ENCODE assay signal across 25 cellular contexts in the genomic region with DNA sequence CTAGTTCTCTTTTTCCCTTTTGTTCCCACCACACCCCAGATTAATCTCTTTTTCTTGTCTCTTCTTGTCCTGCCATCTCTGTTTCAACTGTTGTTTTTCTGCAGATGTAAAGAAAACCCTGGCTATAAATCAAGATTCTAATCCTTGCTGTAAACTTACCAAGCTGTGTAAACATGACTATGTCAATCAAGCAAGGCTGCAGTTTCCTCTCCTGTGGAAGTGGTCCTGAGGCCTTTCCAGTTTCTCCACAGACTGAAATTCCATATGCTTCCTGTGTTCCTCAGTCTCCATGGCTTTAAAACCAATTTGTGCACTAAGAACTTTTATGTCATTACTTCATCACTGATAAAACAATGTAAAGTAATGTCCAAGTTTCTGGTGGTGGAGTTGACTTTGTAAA.
A peak's percentile ranks its signal among the peaks of the same experiment; 100 is the strongest.
DNase-seq lines count a peak whose midpoint lies in the region; ATAC-seq and TF ChIP-seq lines count a peak whose summit lies in the region.
"Had no signal": no experiment of that assay in that cellular context is flagged by ENCODE, and none has a peak within 500 bp of the region (broad histone marks: within the 10 kb centered on the region; RNA-seq: fewer than 3 reads in every experiment).

No MANE protein-coding gene starts in this region.

- no peaks in the 10 kb centered on the region for H3K4me1 ChIP-seq in gastroesophageal sphincter
- H3K4me1 ChIP-seq in esophagus muscularis mucosa: no peaks in the 10 kb centered on the region
- H3K4me1 ChIP-seq: breast epithelium, left ventricle myocardium inferior, right lobe of liver, stomach had no signal

- TF ChIP-seq EP300 in gastroesophageal sphincter (IDR thresholded peaks at IDR 0.05) (no peak), esophagus muscularis mucosa (IDR thresholded peaks at IDR 0.05) (no peak)

- intact Hi-C loops in esophagus muscularis mucosa (cut with DNase I): no loop called here

- peak; percentile 48 for DNase-seq in COLO668 (lab: John Stamatoyannopoulos, UW; ENCODE audit: unreplicated experiment)
- DNase-seq in LNCaP clone FGC (ENCODE audit: low read depth): peak; percentile 77
- peak; percentile 64 for DNase-seq in NCI-H774 (lab: John Stamatoyannopoulos, UW)
- DNase-seq in dedifferentiated amniotic fluid mesenchymal stem cell (ENCODE audit: extremely low spot score): peak; percentile 18
- no peak for DNase-seq in NCI-H1694 treated with DMSO at 0.1 percent for 48 hours (lab: John Stamatoyannopoulos, UW)
- DNase-seq in NCI-H2196 (lab: John Stamatoyannopoulos, UW; ENCODE audit: unreplicated experiment): no peak
- no peak for DNase-seq in esophagus muscularis mucosa (ENCODE audit: extremely low spot score)
- DNase-seq: activated CD4-positive, alpha-beta T cell treated with anti-CD3 and anti-CD28 coated beads, Interleukin-2, amount 10 ng/mL, durations not matched to agents 24 days and 14 days; AML-193; CD4-positive, CD25-positive, alpha-beta regulatory T cell; islet precursor cell; left ventricle myocardium inferior; mesenchymal stem cell; NCI-H1694; NCI-H2171 treated with DMSO at 0.1 percent for 48 hours; NCI-H524 treated with DMSO at 0.1 percent for 48 hours; right lobe of liver; stimulated activated CD4-positive, alpha-beta T cell treated with anti-CD3 and anti-CD28 coated beads, Interleukin-2, amount 100 ng/mL, for 48 hours; stomach; T1000; WERI-Rb-1 had no signal

- TF ChIP-seq POLR2A in gastroesophageal sphincter (IDR thresholded peaks at IDR 0.05) (no peak), esophagus muscularis mucosa (IDR thresholded peaks at IDR 0.05; ENCODE audit: low read depth) (no peak)

- no peaks in the 10 kb centered on the region for H3K27me3 ChIP-seq in gastroesophageal sphincter
- no peaks in the 10 kb centered on the region for H3K27me3 ChIP-seq in esophagus muscularis mucosa
- H3K27me3 ChIP-seq: breast epithelium, right lobe of liver, stomach had no signal

- no peak for TF ChIP-seq CTCF in LNCaP clone FGC (IDR thresholded peaks at IDR 0.05; ENCODE audit: control insufficient read depth, extremely low read depth, insufficient read depth)
- no peak for TF ChIP-seq CTCF in gastroesophageal sphincter (IDR thresholded peaks at IDR 0.05)
- no peak for TF ChIP-seq CTCF in esophagus muscularis mucosa (IDR thresholded peaks at IDR 0.05)

- H3K36me3 ChIP-seq in gastroesophageal sphincter: no peaks in the 10 kb centered on the region
- no peaks in the 10 kb centered on the region for H3K36me3 ChIP-seq in esophagus muscularis mucosa
- H3K36me3 ChIP-seq: breast epithelium, left ventricle myocardium inferior, right lobe of liver, stomach, WERI-Rb-1 had no signal

- no peak overlapping the region for H3K27ac ChIP-seq in gastroesophageal sphincter
- no peak overlapping the region for H3K27ac ChIP-seq in esophagus muscularis mucosa (replicated peaks in 1 of 4)
- H3K27ac ChIP-seq: breast epithelium, epithelial cell of prostate, left ventricle myocardium inferior, right lobe of liver, stomach, WERI-Rb-1 had no signal

- H3K9me3 ChIP-seq in gastroesophageal sphincter (peaks cover 0 to 7% (median 0%) of the 10 kb centered on the region in 3 donors), esophagus muscularis mucosa (peaks cover 0 to 8% (median 0%) of the 10 kb centered on the region in 4 donors)
- H3K9me3 ChIP-seq: breast epithelium, right lobe of liver, stomach had no signal

- no peak for ATAC-seq in gastroesophageal sphincter
- ATAC-seq: activated naive CD4-positive, alpha-beta T cell treated with anti-CD3 and anti-CD28 coated beads, Interleukin-2, amount 50 U/mL, for 72 hours; right lobe of liver had no signal

- H3K4me3 ChIP-seq in LNCaP clone FGC (ENCODE audit: low read depth, low read length) (no peak overlapping the region), gastroesophageal sphincter (no peak overlapping the region), esophagus muscularis mucosa (no peak overlapping the region)
- H3K4me3 ChIP-seq: breast epithelium, left ventricle myocardium inferior, right lobe of liver, stomach had no signal

Comparison
In these comparisons a context has a peak if more than half of its experiments do, and no peak if none do; other contexts are left out.
1. DNase-seq: peak in COLO668 (single experiment), LNCaP clone FGC (single experiment), NCI-H774 (single experiment) and dedifferentiated amniotic fluid mesenchymal stem cell (single experiment); none in NCI-H1694 treated with DMSO at 0.1 percent for 48 hours (single experiment), NCI-H2196 (single experiment) and esophagus muscularis mucosa (single experiment).